Comparison of ENCODE assay signal across 1 cellular context in genomic region chr6:99424761-99425646, GRCh38.
A peak's percentile ranks its signal among the peaks of the same experiment; 100 is the strongest.
TF ChIP-seq lines count a peak whose summit lies in the region.

PNISR (minus strand) TSS chr6:99425308; CDS start chr6:99414659, 10,649 bp downstream.

TF ChIP-seq in HepG2, 621 proteins besides CTCF, POLR2A, EP300 and RAD21 (continued from another document and continues in another):
- no peak for TF ChIP-seq THAP7 (CRISPR knock-in tag; IDR thresholded peaks at IDR 0.05)
- no peak for TF ChIP-seq SNAPC4 (CRISPR knock-in tag; IDR thresholded peaks at IDR 0.05)
- TF ChIP-seq ZNF326 (CRISPR knock-in tag; IDR thresholded peaks at IDR 0.05; ENCODE audit: borderline replicate concordance), result no peak
- TF ChIP-seq ZBTB1 (CRISPR knock-in tag; IDR thresholded peaks at IDR 0.05; ENCODE audit: borderline replicate concordance), result no peak
- no peak for TF ChIP-seq GLMP (CRISPR knock-in tag; IDR thresholded peaks at IDR 0.05; ENCODE audit: borderline replicate concordance)
- no peak for TF ChIP-seq ZNF33A (CRISPR knock-in tag; IDR thresholded peaks at IDR 0.05; ENCODE audit: borderline replicate concordance)
- peak; percentile 78; the same call in 2 of the 3 replicates for TF ChIP-seq MXI1 (IDR thresholded peaks at IDR 0.05; ENCODE audit: borderline replicate concordance, low read depth, low read length)
- TF ChIP-seq ZNF768 (CRISPR knock-in tag; IDR thresholded peaks at IDR 0.05), result no peak
- TF ChIP-seq SRSF9 (IDR thresholded peaks at IDR 0.05; ENCODE audit: borderline replicate concordance, insufficient read depth, low read depth, low read length, poor library complexity, severe bottlenecking), result no peak
- peak; percentile 65; the same call in 1 of the 2 replicates for TF ChIP-seq ZNF580 (CRISPR knock-in tag; IDR thresholded peaks at IDR 0.05; ENCODE audit: borderline replicate concordance, low read depth)
- 0 out of 2 replicates have a peak, but pooled peaks have one; percentile 18 for TF ChIP-seq EEA1 (CRISPR knock-in tag; IDR thresholded peaks at IDR 0.05; ENCODE audit: borderline replicate concordance)
- no peak for TF ChIP-seq SKI (IDR thresholded peaks at IDR 0.05; ENCODE audit: partially characterized antibody)
- TF ChIP-seq TAF15 (IDR thresholded peaks at IDR 0.05; ENCODE audit: low read depth, low read length, poor library complexity, severe bottlenecking), result no peak
- no peak for TF ChIP-seq ZNF180 (CRISPR knock-in tag; IDR thresholded peaks at IDR 0.05; ENCODE audit: borderline replicate concordance, low read depth)
- TF ChIP-seq SP2 (CRISPR knock-in tag; IDR thresholded peaks at IDR 0.05), result peak; percentile 44; the same call in 1 of the 2 replicates
- no peak for TF ChIP-seq NCOA2 (CRISPR knock-in tag; IDR thresholded peaks at IDR 0.05)
- no peak for TF ChIP-seq ZNF597 (CRISPR knock-in tag; IDR thresholded peaks at IDR 0.05)
- TF ChIP-seq UBTF (CRISPR knock-in tag; IDR thresholded peaks at IDR 0.05), result peak; percentile 51; the same call in 1 of the 2 replicates
- TF ChIP-seq ZNF607 (CRISPR knock-in tag; IDR thresholded peaks at IDR 0.05; ENCODE audit: borderline replicate concordance), result peak; percentile 62; the same call in 1 of the 2 replicates
- TF ChIP-seq LRRFIP1 (CRISPR knock-in tag; conservative IDR thresholded peaks at IDR 0.05), result no peak
- no peak; the same call in 1 of the 2 replicates for TF ChIP-seq THAP8 (CRISPR knock-in tag; IDR thresholded peaks at IDR 0.05; ENCODE audit: borderline replicate concordance)
- TF ChIP-seq ZNF280D (CRISPR knock-in tag; IDR thresholded peaks at IDR 0.05), result no peak
- no peak for TF ChIP-seq TMF1 (CRISPR knock-in tag; IDR thresholded peaks at IDR 0.05; ENCODE audit: low read depth)
- TF ChIP-seq JARID2 (CRISPR knock-in tag; IDR thresholded peaks at IDR 0.05; ENCODE audit: insufficient replicate concordance), result no peak
- TF ChIP-seq DRAP1 (CRISPR knock-in tag; IDR thresholded peaks at IDR 0.05), result peak; percentile 53; the same call in 1 of the 2 replicates
- TF ChIP-seq CEBPG (CRISPR knock-in tag; IDR thresholded peaks at IDR 0.05), result no peak
- 0 out of 2 replicates have a peak, but pooled peaks have one; percentile 41 for TF ChIP-seq ZNF33B (CRISPR knock-in tag; IDR thresholded peaks at IDR 0.05)
- TF ChIP-seq PHF8 (CRISPR knock-in tag; IDR thresholded peaks at IDR 0.05), result peak; percentile 77
- TF ChIP-seq AKNA (CRISPR knock-in tag; IDR thresholded peaks at IDR 0.05; ENCODE audit: borderline replicate concordance), result no peak; the same call in 1 of the 2 replicates
- TF ChIP-seq RFX5 (IDR thresholded peaks at IDR 0.05; ENCODE audit: low read depth, low read length), result no peak
- TF ChIP-seq HOXD1 (CRISPR knock-in tag; IDR thresholded peaks at IDR 0.05), result 0 out of 2 replicates have a peak, but pooled peaks have one; percentile 29
